8 cellular contexts compared by ENCODE assay signal in genomic region chr1:202811296-202812175, GRCh38. TPM values are rescaled to one million over a fixed set of nuclear protein-coding genes. Genes with fewer than 3 reads are reported as not detected.
DNase-seq lines count a peak whose midpoint lies in the region; ATAC-seq, FAIRE-seq and TF ChIP-seq lines count a peak whose summit lies in the region.

No MANE protein-coding gene starts in this region.

- CTCF ChIA-PET in activated CD8-positive, alpha-beta memory T cell treated with anti-CD3 and anti-CD28 coated beads, Interleukin-2, amount 10 ng/mL, durations not matched to agents 7 days and 5 days (lab: Charles Lee): no interaction called here

- peak overlapping the region; percentile 59 for H3K27ac Mint-ChIP-seq in activated CD8-positive, alpha-beta memory T cell treated with anti-CD3 and anti-CD28 coated beads, Interleukin-2, amount 10 ng/mL, durations not matched to agents 7 days and 5 days

- H3K36me3 Mint-ChIP-seq in activated CD8-positive, alpha-beta memory T cell treated with anti-CD3 and anti-CD28 coated beads, Interleukin-2, amount 10 ng/mL, durations not matched to agents 7 days and 5 days: peaks cover 2% of the 10 kb centered on the region

- TF ChIP-seq CTCF in fibroblast of villous mesenchyme (IDR thresholded peaks at IDR 0.05; ENCODE audit: insufficient read depth, low read depth, low read length): no peak

- ATAC-seq in HG03439 (IDR thresholded peaks at IDR 0.05; ENCODE audit: unreplicated experiment): peak; percentile 20
- ATAC-seq in activated CD8-positive, alpha-beta memory T cell treated with anti-CD3 and anti-CD28 coated beads, Interleukin-2, amount 10 ng/mL, durations not matched to agents 7 days and 5 days: peak; percentile 32
- no peak for ATAC-seq in GM21360 (IDR thresholded peaks at IDR 0.05; ENCODE audit: unreplicated experiment)

- peaks cover 33% of the 10 kb centered on the region for H3K4me1 Mint-ChIP-seq in activated CD8-positive, alpha-beta memory T cell treated with anti-CD3 and anti-CD28 coated beads, Interleukin-2, amount 10 ng/mL, durations not matched to agents 7 days and 5 days

- no peaks in the 10 kb centered on the region for H3K9me3 Mint-ChIP-seq in activated CD8-positive, alpha-beta memory T cell treated with anti-CD3 and anti-CD28 coated beads, Interleukin-2, amount 10 ng/mL, durations not matched to agents 7 days and 5 days (ENCODE audit: low read depth)

- DNase-seq in NCI-H2227 (lab: John Stamatoyannopoulos, UW; ENCODE audit: unreplicated experiment) (peak; percentile 55), NCI-H2227 treated with DMSO at 0.1 percent for 48 hours (lab: John Stamatoyannopoulos, UW) (no peak), fibroblast of villous mesenchyme (ENCODE audit: low read depth) (no peak), occipital lobe (lab: John Stamatoyannopoulos, UW) (peak; percentile 20), frontal cortex (ENCODE audit: low spot score in 2 of 2) (no peak)
- peak; percentile 66 for DNase-seq in activated CD8-positive, alpha-beta memory T cell treated with anti-CD3 and anti-CD28 coated beads, Interleukin-2, amount 10 ng/mL, durations not matched to agents 7 days and 5 days

- no peak for FAIRE-seq in frontal cortex (lab: Jason Lieb, UNC)

- peak overlapping the region; percentile 84 for H3K4me3 ChIP-seq in fibroblast of villous mesenchyme (ENCODE audit: low read depth, low read length)

- H3K27me3 Mint-ChIP-seq in activated CD8-positive, alpha-beta memory T cell treated with anti-CD3 and anti-CD28 coated beads, Interleukin-2, amount 10 ng/mL, durations not matched to agents 7 days and 5 days: peaks cover 43% of the 10 kb centered on the region

- peak overlapping the region; percentile 94 for H3K4me3 Mint-ChIP-seq in activated CD8-positive, alpha-beta memory T cell treated with anti-CD3 and anti-CD28 coated beads, Interleukin-2, amount 10 ng/mL, durations not matched to agents 7 days and 5 days

RNA-seq across cellular contexts. Expression of gene PCAT6, which starts 0.8 kb away (rescaled TPM):
- under 1 TPM; 0.58 to 0.94 TPM for total RNA-seq in activated CD8-positive, alpha-beta memory T cell treated with anti-CD3 and anti-CD28 coated beads, Interleukin-2, amount 10 ng/mL, durations not matched to agents 7 days and 5 days
- total RNA-seq in fibroblast of villous mesenchyme (0.64 TPM in 1 of 2 replicates, not detected in the other), occipital lobe (not detected), frontal cortex (not detected)

RNA-seq across cellular contexts. Expression of gene KDM5B, which starts 3.3 kb away (rescaled TPM):
- 10 to 100 TPM; 31.1 to 69.9 TPM for total RNA-seq in activated CD8-positive, alpha-beta memory T cell treated with anti-CD3 and anti-CD28 coated beads, Interleukin-2, amount 10 ng/mL, durations not matched to agents 7 days and 5 days
- total RNA-seq in fibroblast of villous mesenchyme: 112 and 138 TPM in 2 replicates
- 169 TPM for total RNA-seq in occipital lobe
- total RNA-seq in frontal cortex: 148 TPM

Comparison
In these comparisons a context has a peak if more than half of its experiments do, and no peak if none do; other contexts are left out.
1. DNase-seq: peak in NCI-H2227 (single experiment), activated CD8-positive, alpha-beta memory T cell treated with anti-CD3 and anti-CD28 coated beads, Interleukin-2, amount 10 ng/mL, durations not matched to agents 7 days and 5 days (single experiment) and occipital lobe (single experiment); none in NCI-H2227 treated with DMSO at 0.1 percent for 48 hours (single experiment), fibroblast of villous mesenchyme (single experiment) and frontal cortex (0 of 2).